In the genomic region with DNA sequence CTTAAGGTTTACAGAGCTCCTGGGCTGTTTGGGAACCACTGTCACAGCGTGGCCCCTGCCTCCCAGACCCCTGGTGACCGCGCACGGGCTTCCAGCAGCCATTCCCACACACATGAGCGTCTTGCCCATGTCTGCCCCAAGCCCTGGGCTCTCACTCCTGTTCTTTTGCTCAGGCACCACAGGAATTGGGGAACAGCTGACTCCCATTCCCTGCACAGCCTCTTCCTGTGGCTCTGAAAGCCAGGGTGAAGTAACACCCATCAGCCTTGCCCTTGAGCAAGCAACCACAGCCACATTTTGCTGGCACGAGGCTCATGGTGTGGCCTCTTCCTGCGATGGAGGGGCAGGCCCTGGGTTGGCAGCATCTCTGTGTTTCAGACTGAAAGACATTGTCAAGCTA, we compare ENCODE assay signal across 12 cellular contexts.
DNase-seq lines count a peak whose midpoint lies in the region; ATAC-seq and TF ChIP-seq lines count a peak whose summit lies in the region.
"Had no signal": no experiment of that assay in that cellular context is flagged by ENCODE, and none has a peak within 500 bp of the region (broad histone marks: within the 10 kb centered on the region; RNA-seq: fewer than 3 reads in every experiment).

No MANE protein-coding gene starts in this region.

- no peaks in the 10 kb centered on the region for H3K9me3 Mint-ChIP-seq in stimulated activated memory B cell treated with anti-CD40 and anti-IgM and Interleukin-4, amounts not matched to agents 10 μg/mL and 1 μg/mL and 100 μg/mL, for 72 hours
- H3K9me3 Mint-ChIP-seq: T-helper 1 cell treated with Interleukin-12 subunit alpha and Interleukin-12 subunit beta and Interleukin-4 antibody, amounts not matched to agents 30 μg/mL and 1 μg/mL, for 36 hours had no signal

- H3K4me3 ChIP-seq in fibroblast of mammary gland (ENCODE audit: control insufficient read depth, low read depth, low read length): no peak overlapping the region
- H3K4me3 ChIP-seq: esophagus muscularis mucosa had no signal

- DNase-seq in NK-92 treated with Interleukin-12 subunit alpha and Interleukin-12 subunit beta, amount 100 ng/mL, for 24 hours (lab: John Stamatoyannopoulos, UW): peak; percentile 14
- no peak for DNase-seq in NK-92 (lab: John Stamatoyannopoulos, UW; ENCODE audit: unreplicated experiment)
- DNase-seq in RPMI8226: peak; percentile 26
- peak; percentile 71 for DNase-seq in fibroblast of mammary gland (ENCODE audit: low read depth)
- no peak for DNase-seq in stimulated activated naive CD4-positive, alpha-beta T cell treated with Interleukin-2 at 50 U/mL for 16 hours (lab: John Stamatoyannopoulos, UW)
- no peak for DNase-seq in activated CD4-positive, alpha-beta T cell treated with anti-CD3 and anti-CD28 coated beads, Interleukin-2, amount 50 U/mL, for 48 hours
- no peak for DNase-seq in pons (ENCODE audit: low spot score)
- DNase-seq: anterior cingulate cortex, NCI-H524 had no signal

- H3K4me1 Mint-ChIP-seq in stimulated activated memory B cell treated with anti-CD40 and anti-IgM and Interleukin-4, amounts not matched to agents 10 μg/mL and 1 μg/mL and 100 μg/mL, for 72 hours: peaks cover 26% of the 10 kb centered on the region

- H3K36me3 Mint-ChIP-seq in stimulated activated memory B cell treated with anti-CD40 and anti-IgM and Interleukin-4, amounts not matched to agents 10 μg/mL and 1 μg/mL and 100 μg/mL, for 72 hours: no peaks in the 10 kb centered on the region

- ATAC-seq in stimulated activated memory B cell treated with anti-CD40 and anti-IgM and Interleukin-4, amounts not matched to agents 10 μg/mL and 1 μg/mL and 100 μg/mL, for 72 hours: no peak

- TF ChIP-seq CTCF in fibroblast of mammary gland (conservative IDR thresholded peaks at IDR 0.05; ENCODE audit: control insufficient read depth, insufficient read depth, low read depth, low read length): no peak

- peak overlapping the region; percentile 57 for H3K27ac Mint-ChIP-seq in stimulated activated memory B cell treated with anti-CD40 and anti-IgM and Interleukin-4, amounts not matched to agents 10 μg/mL and 1 μg/mL and 100 μg/mL, for 72 hours
- H3K27ac Mint-ChIP-seq: T-helper 1 cell treated with Interleukin-12 subunit alpha and Interleukin-12 subunit beta and Interleukin-4 antibody, amounts not matched to agents 30 μg/mL and 1 μg/mL, for 36 hours had no signal

- no peak overlapping the region for H3K4me3 Mint-ChIP-seq in stimulated activated memory B cell treated with anti-CD40 and anti-IgM and Interleukin-4, amounts not matched to agents 10 μg/mL and 1 μg/mL and 100 μg/mL, for 72 hours
- H3K4me3 Mint-ChIP-seq: T-helper 1 cell treated with Interleukin-12 subunit alpha and Interleukin-12 subunit beta and Interleukin-4 antibody, amounts not matched to agents 30 μg/mL and 1 μg/mL, for 36 hours had no signal

- H3K27me3 Mint-ChIP-seq in stimulated activated memory B cell treated with anti-CD40 and anti-IgM and Interleukin-4, amounts not matched to agents 10 μg/mL and 1 μg/mL and 100 μg/mL, for 72 hours: peaks cover 25% of the 10 kb centered on the region

Comparison
In these comparisons a context has a peak if more than half of its experiments do, and no peak if none do; other contexts are left out.
1. DNase-seq: peak in NK-92 treated with Interleukin-12 subunit alpha and Interleukin-12 subunit beta, amount 100 ng/mL, for 24 hours (single experiment), RPMI8226 (single experiment) and fibroblast of mammary gland (single experiment); none in NK-92 (single experiment), stimulated activated naive CD4-positive, alpha-beta T cell treated with Interleukin-2 at 50 U/mL for 16 hours (single experiment), activated CD4-positive, alpha-beta T cell treated with anti-CD3 and anti-CD28 coated beads, Interleukin-2, amount 50 U/mL, for 48 hours (0 of 2) and pons (single experiment).